Comparison of ENCODE assay signal across 24 cellular contexts in the genomic region with DNA sequence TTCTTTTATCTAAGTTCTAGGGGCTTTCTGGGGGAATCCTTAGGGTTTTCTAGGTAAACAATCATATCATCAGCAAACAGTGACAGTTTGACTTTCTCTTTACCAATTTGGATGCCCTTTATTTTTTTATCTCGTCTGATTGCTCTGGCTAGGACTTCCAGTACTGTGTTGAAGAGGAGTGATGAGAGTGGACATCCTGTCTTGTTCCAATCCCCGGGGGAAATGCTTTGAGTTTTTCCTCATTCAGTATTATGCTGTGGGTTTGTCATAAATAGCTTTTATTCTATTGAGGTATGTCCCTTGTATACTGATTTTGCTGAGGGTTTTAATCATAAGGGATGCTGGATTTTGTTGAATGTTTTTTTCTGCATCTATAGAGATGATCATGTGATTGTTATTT.
"Had no signal": no experiment of that assay in that cellular context is flagged by ENCODE, and none has a peak within 500 bp of the region (broad histone marks: within the 10 kb centered on the region; RNA-seq: fewer than 3 reads in every experiment).

No MANE protein-coding gene starts in this region.

- H3K36me3 ChIP-seq: colonic mucosa, esophagus muscularis mucosa, esophagus squamous epithelium, gastrocnemius medialis, gastroesophageal sphincter, heart left ventricle, heart right ventricle had no signal

- H3K4me1 ChIP-seq: colonic mucosa, esophagus squamous epithelium, foreskin keratinocyte, gastrocnemius medialis, gastroesophageal sphincter had no signal

- ATAC-seq: effector memory CD8-positive, alpha-beta T cell; esophagus mucosa; foreskin keratinocyte; gastrocnemius medialis; gastroesophageal sphincter had no signal

- H3K4me3 ChIP-seq: colonic mucosa, coronary artery, dorsolateral prefrontal cortex, esophagus muscularis mucosa, esophagus squamous epithelium, gastrocnemius medialis, gastroesophageal sphincter, heart left ventricle, heart right ventricle had no signal

- DNase-seq: colonic mucosa; cortex of kidney; dermis blood vessel endothelial cell; dorsolateral prefrontal cortex; effector CD4-positive, alpha-beta T cell; effector CD8-positive, alpha-beta T cell; effector memory CD4-positive, alpha-beta T cell; effector memory CD8-positive, alpha-beta T cell; endodermal cell; erythroblast; esophagus squamous epithelium; foreskin fibroblast; foreskin keratinocyte; foreskin melanocyte; gastrocnemius medialis; glutamatergic neuron; head of caudate nucleus; heart left ventricle; heart right ventricle had no signal

- H3K9me3 ChIP-seq: colonic mucosa, esophagus muscularis mucosa, esophagus squamous epithelium, gastrocnemius medialis, gastroesophageal sphincter, heart left ventricle, heart right ventricle had no signal

- H3K27me3 ChIP-seq: colonic mucosa, esophagus muscularis mucosa, foreskin keratinocyte, gastrocnemius medialis, gastroesophageal sphincter, heart left ventricle, heart right ventricle had no signal

- H3K27ac ChIP-seq: colonic mucosa, coronary artery, dorsolateral prefrontal cortex, epithelial cell of prostate, esophagus muscularis mucosa, esophagus squamous epithelium, foreskin keratinocyte, gastrocnemius medialis, gastroesophageal sphincter, heart left ventricle, heart right ventricle had no signal
